In the genomic region with DNA sequence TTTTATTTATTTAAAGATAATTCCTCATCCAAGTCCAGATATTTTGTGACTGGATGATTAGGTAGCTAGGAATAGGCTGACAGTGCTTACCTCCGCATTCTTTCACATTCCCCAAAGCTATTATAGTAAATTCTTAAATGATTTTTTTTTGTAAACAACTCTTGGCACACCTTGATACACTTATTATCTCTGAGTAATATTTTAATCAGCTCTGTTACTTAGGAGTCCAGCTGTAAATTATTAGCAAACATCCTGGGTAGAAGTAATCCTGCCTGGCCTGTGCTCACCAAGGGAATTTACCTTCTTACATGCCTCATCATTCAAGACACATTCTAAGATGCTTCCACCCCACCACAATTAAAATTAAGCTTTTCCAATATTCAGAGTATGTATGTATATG, we compare ENCODE assay signal across 27 cellular contexts.
DNase-seq lines count a peak whose midpoint lies in the region; ATAC-seq and TF ChIP-seq lines count a peak whose summit lies in the region.
"Had no signal": no experiment of that assay in that cellular context is flagged by ENCODE, and none has a peak within 500 bp of the region (broad histone marks: within the 10 kb centered on the region; RNA-seq: fewer than 3 reads in every experiment).

No MANE protein-coding gene starts in this region.

- H3K4me3 ChIP-seq in epithelial cell of proximal tubule (ENCODE audit: low read depth, low read length), result no peak overlapping the region
- no peak overlapping the region for H3K4me3 ChIP-seq in left lung
- no peak overlapping the region for H3K4me3 ChIP-seq in naive thymus-derived CD4-positive, alpha-beta T cell (ENCODE audit: low read length)
- H3K4me3 ChIP-seq: PC-9, SJCRH30 had no signal

- H3K36me3 Mint-ChIP-seq in Calu3 (ENCODE audit: insufficient read depth, unreplicated experiment), result no peaks in the 10 kb centered on the region
- H3K36me3 Mint-ChIP-seq in naive thymus-derived CD4-positive, alpha-beta T cell, result peaks cover 0 to 5% (median 0%) of the 10 kb centered on the region in 5 donors
- H3K36me3 Mint-ChIP-seq: CD8-positive, alpha-beta T cell had no signal

- no peaks in the 10 kb centered on the region for H3K27me3 Mint-ChIP-seq in Calu3 (ENCODE audit: unreplicated experiment)
- peaks cover 0 to 4% (median 0%) of the 10 kb centered on the region in 5 donors for H3K27me3 Mint-ChIP-seq in naive thymus-derived CD4-positive, alpha-beta T cell
- H3K27me3 Mint-ChIP-seq: B cell had no signal

- peak; percentile 6 for DNase-seq in Calu3
- peak; percentile 58 for DNase-seq in epithelial cell of proximal tubule (ENCODE audit: low read depth)
- DNase-seq in left lung, result no peak
- DNase-seq in renal cortical epithelial cell (ENCODE audit: low read depth), result peak; percentile 83
- DNase-seq in NCI-H2107 (lab: John Stamatoyannopoulos, UW), result no peak
- no peak for DNase-seq in naive thymus-derived CD4-positive, alpha-beta T cell
- DNase-seq in DMS79 treated with DMSO at 0.1 percent for 48 hours (lab: John Stamatoyannopoulos, UW), result no peak
- DNase-seq: Caco-2; CD8-positive, alpha-beta T cell; DMS 273 treated with DMSO at 0.1 percent for 48 hours; DMS79; GF-D8; Karpas-422; NCI-H1092; NCI-H1417 treated with DMSO at 0.1 percent for 48 hours; NCI-H187; NCI-H446; NCI-H524 treated with DMSO at 0.1 percent for 48 hours; NCI-H82; NK-92 treated with Interleukin-12 subunit alpha and Interleukin-12 subunit beta, amount 100 ng/mL, for 24 hours; PC-9; SJCRH30 had no signal

- CTCF ChIA-PET in Calu3 (lab: Charles Lee), result no interaction called here
- CTCF ChIA-PET in naive thymus-derived CD4-positive, alpha-beta T cell (lab: Charles Lee), result no interaction called here

- POLR2A ChIA-PET in naive thymus-derived CD4-positive, alpha-beta T cell (lab: Charles Lee), result no interaction called here

- peaks cover 9% of the 10 kb centered on the region for H3K4me1 Mint-ChIP-seq in Calu3 (ENCODE audit: low read depth, unreplicated experiment)
- no peaks in the 10 kb centered on the region for H3K4me1 Mint-ChIP-seq in naive thymus-derived CD4-positive, alpha-beta T cell
- H3K4me1 Mint-ChIP-seq: B cell had no signal

- H3K27ac ChIP-seq in left lung, result no peak overlapping the region
- no peak overlapping the region for H3K27ac ChIP-seq in naive thymus-derived CD4-positive, alpha-beta T cell (ENCODE audit: low read depth, low read length)
- H3K27ac ChIP-seq: 22Rv1, C4-2B, PC-9, SJCRH30 had no signal

- H3K4me1 ChIP-seq in left lung, result peaks cover 0 to 9% of the 10 kb centered on the region in 2 donors
- H3K4me1 ChIP-seq in naive thymus-derived CD4-positive, alpha-beta T cell (ENCODE audit: control insufficient read depth in 2 of 2, insufficient read depth in 2 of 2, low read length in 2 of 2), result no peaks in the 10 kb centered on the region
- H3K4me1 ChIP-seq: Caco-2, SJCRH30 had no signal

- no peak overlapping the region for H3K4me3 Mint-ChIP-seq in Calu3 (ENCODE audit: low read depth, unreplicated experiment)
- no peak overlapping the region for H3K4me3 Mint-ChIP-seq in naive thymus-derived CD4-positive, alpha-beta T cell
- H3K4me3 Mint-ChIP-seq: B cell; CD8-positive, alpha-beta T cell had no signal

- no peaks in the 10 kb centered on the region for H3K9me3 Mint-ChIP-seq in Calu3 (ENCODE audit: low read depth, unreplicated experiment)
- H3K9me3 Mint-ChIP-seq in naive thymus-derived CD4-positive, alpha-beta T cell, result no peaks in the 10 kb centered on the region
- H3K9me3 Mint-ChIP-seq: CD8-positive, alpha-beta T cell had no signal

- H3K36me3 ChIP-seq in left lung, result no peaks in the 10 kb centered on the region
- H3K36me3 ChIP-seq in naive thymus-derived CD4-positive, alpha-beta T cell (ENCODE audit: control insufficient read depth in 2 of 3, insufficient read depth in 3 of 3, low read length in 3 of 3), result no peaks in the 10 kb centered on the region
- H3K36me3 ChIP-seq: SJCRH30 had no signal

- no peaks in the 10 kb centered on the region for H3K27me3 ChIP-seq in left lung
- H3K27me3 ChIP-seq in naive thymus-derived CD4-positive, alpha-beta T cell (ENCODE audit: control insufficient read depth in 2 of 2, insufficient read depth in 2 of 2, low read length in 2 of 2), result no peaks in the 10 kb centered on the region
- H3K27me3 ChIP-seq: SJCRH30 had no signal

- TF ChIP-seq CTCF in Calu3 (IDR thresholded peaks at IDR 0.05; ENCODE audit: unreplicated experiment), result no peak
- TF ChIP-seq CTCF in epithelial cell of proximal tubule (conservative IDR thresholded peaks at IDR 0.05; ENCODE audit: low read depth, low read length), result no peak
- no peak for TF ChIP-seq CTCF in left lung (IDR thresholded peaks at IDR 0.05)

- no TSS peak for BruUV-seq in Calu3 (replicated peaks; lab: Mats Ljungman, UMichigan)

- peak; percentile 66 for ATAC-seq in left lung
- no peak for ATAC-seq in naive thymus-derived CD4-positive, alpha-beta T cell
- ATAC-seq: CD8-positive, alpha-beta T cell; HepG2; Right ventricle myocardium inferior had no signal

- H3K27ac Mint-ChIP-seq in Calu3 (ENCODE audit: unreplicated experiment), result no peak overlapping the region
- no peak overlapping the region for H3K27ac Mint-ChIP-seq in naive thymus-derived CD4-positive, alpha-beta T cell
- H3K27ac Mint-ChIP-seq: B cell; CD8-positive, alpha-beta T cell had no signal

- no peaks in the 10 kb centered on the region for H3K9me3 ChIP-seq in left lung
- no peaks in the 10 kb centered on the region for H3K9me3 ChIP-seq in naive thymus-derived CD4-positive, alpha-beta T cell (ENCODE audit: control insufficient read depth in 2 of 3, low read length in 3 of 3)
- H3K9me3 ChIP-seq: Caco-2, SJCRH30 had no signal

- intact Hi-C loops in Calu3 (cut with micrococcal nuclease; ENCODE audit: unreplicated experiment) (no loop called here), left lung (cut with DNase I) (no loop called here)
- intact Hi-C loops in naive thymus-derived CD4-positive, alpha-beta T cell (cut with micrococcal nuclease), result no loop called here

Comparison
In these comparisons a context has a peak if more than half of its experiments do, and no peak if none do; other contexts are left out.
1. DNase-seq: peak in Calu3 (single experiment), epithelial cell of proximal tubule (single experiment) and renal cortical epithelial cell (single experiment); none in left lung (0 of 2), NCI-H2107 (single experiment), naive thymus-derived CD4-positive, alpha-beta T cell (0 of 9) and DMS79 treated with DMSO at 0.1 percent for 48 hours (single experiment).